15 cellular contexts compared by ENCODE assay signal in genomic region chr2:104321800-104322164, GRCh38.
"Had no signal": no experiment of that assay in that cellular context is flagged by ENCODE, and none has a peak within 500 bp of the region (broad histone marks: within the 10 kb centered on the region; RNA-seq: fewer than 3 reads in every experiment).

No MANE protein-coding gene starts in this region.

- H3K9me3 Mint-ChIP-seq: stimulated activated memory B cell treated with anti-CD40 and anti-IgM and Interleukin-4, amounts not matched to agents 10 μg/mL and 1 μg/mL and 100 μg/mL, for 72 hours had no signal

- ATAC-seq: activated CD8-positive, alpha-beta T cell treated with anti-CD3 and anti-CD28 coated beads, Interleukin-2, amount 10 ng/mL, durations not matched to agents 7 days and 5 days; body of pancreas; natural killer cell; SK-N-SH treated with all-trans-retinoic acid at 6 μM for 48 hours; stimulated activated memory B cell treated with anti-CD40 and anti-IgM and Interleukin-4, amounts not matched to agents 10 μg/mL and 1 μg/mL and 100 μg/mL, for 72 hours had no signal

- H3K4me1 ChIP-seq: esophagus squamous epithelium, right atrium auricular region, transverse colon had no signal

- H3K27ac ChIP-seq: esophagus squamous epithelium, right atrium auricular region, transverse colon had no signal

- H3K27me3 ChIP-seq: body of pancreas, right atrium auricular region had no signal

- H3K4me3 Mint-ChIP-seq: activated CD8-positive, alpha-beta T cell treated with anti-CD3 and anti-CD28 coated beads, Interleukin-2, amount 10 ng/mL, durations not matched to agents 7 days and 5 days; central memory CD8-positive, alpha-beta T cell; natural killer cell; stimulated activated memory B cell treated with anti-CD40 and anti-IgM and Interleukin-4, amounts not matched to agents 10 μg/mL and 1 μg/mL and 100 μg/mL, for 72 hours had no signal

- H3K36me3 Mint-ChIP-seq: natural killer cell; stimulated activated memory B cell treated with anti-CD40 and anti-IgM and Interleukin-4, amounts not matched to agents 10 μg/mL and 1 μg/mL and 100 μg/mL, for 72 hours had no signal

- H3K27me3 Mint-ChIP-seq: central memory CD8-positive, alpha-beta T cell had no signal

- H3K9me3 ChIP-seq: body of pancreas, esophagus squamous epithelium, right atrium auricular region, transverse colon had no signal

- H3K36me3 ChIP-seq: esophagus squamous epithelium, right atrium auricular region, transverse colon had no signal

- DNase-seq: activated CD4-positive, alpha-beta T cell treated with anti-CD3 and anti-CD28 coated beads for 4 hours; activated CD8-positive, alpha-beta memory T cell treated with anti-CD3 and anti-CD28 coated beads, Interleukin-2, amount 50 U/mL, for 48 hours; activated CD8-positive, alpha-beta T cell treated with anti-CD3 and anti-CD28 coated beads, Interleukin-2, amount 10 ng/mL, durations not matched to agents 7 days and 5 days; activated naive CD4-positive, alpha-beta T cell; esophagus squamous epithelium; foreskin fibroblast; mammary epithelial cell; natural killer cell; stimulated activated CD4-positive, alpha-beta T cell treated with anti-CD3 and anti-CD28 coated beads, Interleukin-1b, Interleukin-23, amount 100 ng/mL, for 48 hours; transverse colon had no signal

- H3K4me3 ChIP-seq: body of pancreas, esophagus squamous epithelium, right atrium auricular region, transverse colon had no signal

- H3K27ac Mint-ChIP-seq: activated CD8-positive, alpha-beta T cell treated with anti-CD3 and anti-CD28 coated beads, Interleukin-2, amount 10 ng/mL, durations not matched to agents 7 days and 5 days; natural killer cell; stimulated activated memory B cell treated with anti-CD40 and anti-IgM and Interleukin-4, amounts not matched to agents 10 μg/mL and 1 μg/mL and 100 μg/mL, for 72 hours had no signal

- H3K4me1 Mint-ChIP-seq: central memory CD8-positive, alpha-beta T cell; natural killer cell; stimulated activated memory B cell treated with anti-CD40 and anti-IgM and Interleukin-4, amounts not matched to agents 10 μg/mL and 1 μg/mL and 100 μg/mL, for 72 hours had no signal
